ENCODE assay signal across 1 cellular context in genomic region chr16:68265078-68265925, GRCh38.
TF ChIP-seq lines count a peak whose summit lies in the region.

No MANE protein-coding gene starts in this region.

TF ChIP-seq in GM23338, 12 proteins besides CTCF, POLR2A, EP300 and RAD21:
- no peak for TF ChIP-seq ZNF331 (CRISPR knock-in tag; IDR thresholded peaks at IDR 0.05; ENCODE audit: low read depth)
- no peak for TF ChIP-seq CREB1 (CRISPR knock-in tag; IDR thresholded peaks at IDR 0.05; ENCODE audit: low read depth)
